In genomic region chr9:126626117-126627022, GRCh38 we compare ENCODE assay signal across 10 cellular contexts. TPM values are rescaled to one million over a fixed set of nuclear protein-coding genes. Genes with fewer than 3 reads are reported as not detected.
DNase-seq lines count a peak whose midpoint lies in the region; ATAC-seq and TF ChIP-seq lines count a peak whose summit lies in the region.
"Had no signal": no experiment of that assay in that cellular context is flagged by ENCODE, and none has a peak within 500 bp of the region (broad histone marks: within the 10 kb centered on the region; RNA-seq: fewer than 3 reads in every experiment).

No MANE protein-coding gene starts in this region.

- no peaks in the 10 kb centered on the region for H3K4me1 Mint-ChIP-seq in Calu3 (ENCODE audit: low read depth, unreplicated experiment)

- WGBS in psoas muscle, 3 donors, result 24 to 30% (median 27%) methylated on average over 63 of the region's 63 CpGs

- H3K27me3 Mint-ChIP-seq in Calu3 (ENCODE audit: unreplicated experiment), result peaks cover 66% of the 10 kb centered on the region

- TF ChIP-seq CTCF in Calu3 (IDR thresholded peaks at IDR 0.05; ENCODE audit: unreplicated experiment) (no peak), psoas muscle (IDR thresholded peaks at IDR 0.05) (no peak)

- intact Hi-C loops in Calu3 (cut with micrococcal nuclease; ENCODE audit: unreplicated experiment) (no loop called here), left cardiac atrium (cut with DNase I) (no loop called here), psoas muscle (cut with DNase I) (no loop called here)

- no TSS peak for BruUV-seq in Calu3 (replicated peaks; lab: Mats Ljungman, UMichigan)

- peak overlapping the region; percentile 45 for H3K4me3 ChIP-seq in psoas muscle

- H3K4me1 ChIP-seq in psoas muscle, result peaks cover 7% of the 10 kb centered on the region

- no peaks in the 10 kb centered on the region for H3K9me3 ChIP-seq in psoas muscle

- no peaks in the 10 kb centered on the region for H3K36me3 ChIP-seq in psoas muscle (ENCODE audit: insufficient read depth in 1 of 2, low read depth in 1 of 2)

- H3K27ac Mint-ChIP-seq in Calu3 (ENCODE audit: unreplicated experiment), result no peak overlapping the region

- H3K27me3 ChIP-seq in psoas muscle (ENCODE audit: insufficient read depth in 3 of 3, low read length in 2 of 3), result peaks cover 0 to 82% (median 47%) of the 10 kb centered on the region in 3 donors

- H3K4me3 Mint-ChIP-seq in Calu3 (ENCODE audit: low read depth, unreplicated experiment), result peak overlapping the region; percentile 57

- ATAC-seq in SK-N-SH treated with all-trans-retinoic acid at 6 μM for 48 hours, result peak; percentile 9; the same call in 2 of the 3 replicates
- ATAC-seq in left cardiac atrium, result peak; percentile 16 to 25
- peak in 2 of 4 donors; percentile 26 to 43 for ATAC-seq in psoas muscle

- no peak for DNase-seq in Calu3
- no peak for DNase-seq in left cardiac atrium
- no peak for DNase-seq in psoas muscle
- no peak for DNase-seq in stimulated activated CD4-positive, alpha-beta T cell treated with anti-CD3 and anti-CD28 coated beads, Interleukin-2, amount 100 ng/mL, for 24 hours
- no peak for DNase-seq in anterior cingulate cortex (lab: John Stamatoyannopoulos, UW)
- no peak for DNase-seq in mesenteric fat pad (ENCODE audit: low spot score)
- no peak for DNase-seq in HuH-7 (ENCODE audit: low spot score)
- DNase-seq: NCI-H345 had no signal

- H3K27ac ChIP-seq in psoas muscle, result no peak overlapping the region

- CTCF ChIA-PET in Calu3 (lab: Charles Lee), result interaction anchor here (0.7 kb wide), 1 partner anchor 32 kb away, joined by 5 read pairs; no protein-coding TSS in a partner anchor

- peaks cover 7% of the 10 kb centered on the region for H3K36me3 Mint-ChIP-seq in Calu3 (ENCODE audit: insufficient read depth, unreplicated experiment)

- no peaks in the 10 kb centered on the region for H3K9me3 Mint-ChIP-seq in Calu3 (ENCODE audit: low read depth, unreplicated experiment)

TF ChIP-seq in SK-N-SH treated with all-trans-retinoic acid at 6 μM for 48 hours, 23 proteins besides CTCF, POLR2A, EP300 and RAD21:
- TF ChIP-seq OSR1 (CRISPR knock-in tag; IDR thresholded peaks at IDR 0.05) (no peak), TCF4 (CRISPR knock-in tag; IDR thresholded peaks at IDR 0.05; ENCODE audit: borderline replicate concordance) (no peak), BACH2 (CRISPR knock-in tag; IDR thresholded peaks at IDR 0.05; ENCODE audit: borderline replicate concordance) (no peak), ZNF8 (CRISPR knock-in tag; IDR thresholded peaks at IDR 0.05) (no peak), CSDC2 (CRISPR knock-in tag; IDR thresholded peaks at IDR 0.05) (no peak), ZC3H10 (CRISPR knock-in tag; IDR thresholded peaks at IDR 0.05) (no peak), ISL1 (CRISPR knock-in tag; IDR thresholded peaks at IDR 0.05) (no peak), TOX (CRISPR knock-in tag; IDR thresholded peaks at IDR 0.05; ENCODE audit: borderline replicate concordance) (no peak)

RNA-seq across cellular contexts. Expression of gene LMX1B, which starts 12.6 kb away (rescaled TPM):
- total RNA-seq in Calu3 (2022), result not detected in 2 replicates
- total RNA-seq in left cardiac atrium, result 1 to 10 TPM in 1 of 2 donors, under 1 TPM in 1; 0.81 to 1.8 TPM
- under 1 TPM in 3 of 4 donors, not detected in 1; 0.13 to 0.26 (median 0.20) TPM for total RNA-seq in psoas muscle
- under 1 TPM; 0.01 to 0.04 (median 0.01) TPM for polyA plus RNA-seq in psoas muscle
- total RNA-seq in mesenteric fat pad, result 0.77 TPM
- total RNA-seq: fibroblast of lung had no signal
- polyA plus RNA-seq: fibroblast of lung had no signal
